Comparison of ENCODE assay signal across 2 cellular contexts in the genomic region with DNA sequence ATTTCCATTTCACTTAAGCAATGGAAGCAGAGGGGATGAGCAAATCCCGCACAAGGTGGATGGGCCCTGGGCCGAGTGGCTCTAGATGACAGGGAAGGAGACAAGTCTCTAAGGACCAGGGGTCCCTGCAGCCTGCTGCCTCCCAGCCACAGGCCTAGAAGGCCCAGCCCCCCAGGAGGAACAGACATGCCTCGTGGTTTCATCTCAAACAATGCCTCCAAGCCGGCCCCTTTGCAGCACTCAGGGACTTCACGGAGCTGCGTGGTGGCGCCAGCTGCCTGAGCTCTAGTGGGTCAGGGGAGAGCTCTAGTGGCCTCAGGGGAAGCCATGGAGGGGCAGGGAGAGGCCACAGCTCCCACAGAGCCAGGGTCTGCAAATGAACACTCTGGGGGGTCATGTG.
TF ChIP-seq lines count a peak whose summit lies in the region.

No MANE protein-coding gene starts in this region.

TF ChIP-seq in H1, 55 proteins besides CTCF, POLR2A, EP300 and RAD21:
- no peak for TF ChIP-seq FOSL1 (IDR thresholded peaks at IDR 0.05; ENCODE audit: insufficient read depth, low read depth, low read length)
- TF ChIP-seq SIRT6 (IDR thresholded peaks at IDR 0.05; ENCODE audit: low read length), result no peak
- TF ChIP-seq YY1 (IDR thresholded peaks at IDR 0.05; ENCODE audit: low read depth, low read length), result no peak
- no peak for TF ChIP-seq KDM4A (IDR thresholded peaks at IDR 0.05; ENCODE audit: low read depth, low read length, severe bottlenecking)

TF ChIP-seq in SK-N-SH treated with all-trans-retinoic acid at 6 μM for 48 hours, 23 proteins besides CTCF, POLR2A, EP300 and RAD21:
- TF ChIP-seq PPARA (CRISPR knock-in tag; IDR thresholded peaks at IDR 0.05; ENCODE audit: borderline replicate concordance) (no peak), ZFP3 (CRISPR knock-in tag; IDR thresholded peaks at IDR 0.05) (no peak), ZNF565 (CRISPR knock-in tag; conservative IDR thresholded peaks at IDR 0.05; ENCODE audit: low read depth) (no peak), ZNF70 (CRISPR knock-in tag; IDR thresholded peaks at IDR 0.05) (no peak), CSDC2 (CRISPR knock-in tag; IDR thresholded peaks at IDR 0.05) (no peak), SNAI2 (CRISPR knock-in tag; IDR thresholded peaks at IDR 0.05) (no peak), ZC3H10 (CRISPR knock-in tag; IDR thresholded peaks at IDR 0.05) (no peak), TOX (CRISPR knock-in tag; IDR thresholded peaks at IDR 0.05; ENCODE audit: borderline replicate concordance) (no peak), OSR1 (CRISPR knock-in tag; IDR thresholded peaks at IDR 0.05) (no peak), BACH2 (CRISPR knock-in tag; IDR thresholded peaks at IDR 0.05; ENCODE audit: borderline replicate concordance) (no peak)
- TF ChIP-seq, protein P1, sequence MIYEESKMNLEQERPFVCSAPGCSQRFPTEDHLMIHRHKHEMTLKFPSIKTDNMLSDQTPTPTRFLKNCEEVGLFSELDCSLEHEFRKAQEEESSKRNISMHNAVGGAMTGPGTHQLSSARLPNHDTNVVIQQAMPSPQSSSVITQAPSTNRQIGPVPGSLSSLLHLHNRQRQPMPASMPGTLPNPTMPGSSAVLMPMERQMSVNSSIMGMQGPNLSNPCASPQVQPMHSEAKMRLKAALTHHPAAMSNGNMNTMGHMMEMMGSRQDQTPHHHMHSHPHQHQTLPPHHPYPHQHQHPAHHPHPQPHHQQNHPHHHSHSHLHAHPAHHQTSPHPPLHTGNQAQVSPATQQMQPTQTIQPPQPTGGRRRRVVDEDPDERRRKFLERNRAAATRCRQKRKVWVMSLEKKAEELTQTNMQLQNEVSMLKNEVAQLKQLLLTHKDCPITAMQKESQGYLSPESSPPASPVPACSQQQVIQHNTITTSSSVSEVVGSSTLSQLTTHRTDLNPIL (CRISPR knock-in tag; IDR thresholded peaks at IDR 0.05; ENCODE audit: low read depth), result no peak
